In genomic region chr19:632228-633067, GRCh38 we compare ENCODE assay signal across 1 cellular context.
TF ChIP-seq lines count a peak whose summit lies in the region.

No MANE protein-coding gene starts in this region.

TF ChIP-seq in K562, 482 proteins besides CTCF, POLR2A, EP300 and RAD21 (continues in another document):
- TF ChIP-seq EGR1 (conservative IDR thresholded peaks at IDR 0.05), result peak; percentile 81
- TF ChIP-seq MNT (conservative IDR thresholded peaks at IDR 0.05), result peak; percentile 71 to 84; a peak in 3 of 4 replicates
- no peak for TF ChIP-seq TAF15 (IDR thresholded peaks at IDR 0.05; ENCODE audit: low read depth, low read length)
- TF ChIP-seq MITF (IDR thresholded peaks at IDR 0.05), result no peak
- TF ChIP-seq RNF219 (CRISPR knock-in tag; IDR thresholded peaks at IDR 0.05), result no peak
- TF ChIP-seq ZBTB7A (IDR thresholded peaks at IDR 0.05; ENCODE audit: borderline replicate concordance, control insufficient read depth, low read depth, low read length), result peak; percentile 63; the same call in 1 of the 2 replicates
- TF ChIP-seq CEBPB (tag; IDR thresholded peaks at IDR 0.05), result peak; percentile 56
- TF ChIP-seq NFE2 (IDR thresholded peaks at IDR 0.05; ENCODE audit: low read depth), result peak; percentile 5; the same call in 1 of the 2 replicates
- TF ChIP-seq SMAD1 (IDR thresholded peaks at IDR 0.05; ENCODE audit: low read depth, low read length, partially characterized antibody), result no peak
- TF ChIP-seq E2F6 (IDR thresholded peaks at IDR 0.05; ENCODE audit: borderline replicate concordance in 1 of 2, extremely low read depth in 1 of 2, insufficient read depth in 1 of 2, insufficient read length in 1 of 2, low read depth in 1 of 2, low read length in 1 of 2, poor library complexity in 1 of 2, severe bottlenecking in 1 of 2), result peak in 1 of 2 experiments; percentile 10
- TF ChIP-seq ETV5 (CRISPR knock-in tag; IDR thresholded peaks at IDR 0.05; ENCODE audit: low read depth), result no peak; the same call in 1 of the 2 replicates
- TF ChIP-seq ARID4B (CRISPR knock-in tag; IDR thresholded peaks at IDR 0.05), result peak; percentile 75
- peak in 2 of 3 experiments; percentile 5 to 6 for TF ChIP-seq YY1 (IDR thresholded peaks at IDR 0.05; ENCODE audit: borderline replicate concordance in 1 of 3, control insufficient read depth in 1 of 3, extremely low read depth in 1 of 3, insufficient read depth in 3 of 3, insufficient read length in 1 of 3, insufficient replicate concordance in 2 of 3, low read depth in 1 of 3, low read length in 2 of 3)
- TF ChIP-seq ZNF639 (CRISPR knock-in tag; conservative IDR thresholded peaks at IDR 0.05 in 1 of 2, IDR thresholded peaks at IDR 0.05 in 1 of 2), result no peak
- no peak for TF ChIP-seq NRF1 (conservative IDR thresholded peaks at IDR 0.05 in 1 of 2, IDR thresholded peaks at IDR 0.05 in 1 of 2)
- no peak for TF ChIP-seq NEUROD1 (IDR thresholded peaks at IDR 0.05; ENCODE audit: borderline replicate concordance, low read depth, low read length, partially characterized antibody)
- TF ChIP-seq ZBTB49 (CRISPR knock-in tag; IDR thresholded peaks at IDR 0.05; ENCODE audit: borderline replicate concordance), result no peak
- peak in 1 of 2 experiments; percentile 33; a peak in 1 of 4 replicates for TF ChIP-seq MAZ (CRISPR knock-in tag; conservative IDR thresholded peaks at IDR 0.05 in 1 of 2, IDR thresholded peaks at IDR 0.05 in 1 of 2)
- no peak for TF ChIP-seq TOE1 (IDR thresholded peaks at IDR 0.05; ENCODE audit: borderline replicate concordance)
- no peak for TF ChIP-seq TOE1 (CRISPR knock-in tag; IDR thresholded peaks at IDR 0.05; ENCODE audit: borderline replicate concordance, low read depth)
- TF ChIP-seq ZNF707 (CRISPR knock-in tag; conservative IDR thresholded peaks at IDR 0.05), result no peak
- TF ChIP-seq IRF1 (CRISPR knock-in tag; IDR thresholded peaks at IDR 0.05; ENCODE audit: borderline replicate concordance), result no peak
- no peak for TF ChIP-seq SMARCA4 (IDR thresholded peaks at IDR 0.05)
- TF ChIP-seq ZFPM2 (CRISPR knock-in tag; IDR thresholded peaks at IDR 0.05), result no peak
- no peak for TF ChIP-seq DACH1 (IDR thresholded peaks at IDR 0.05; ENCODE audit: partially characterized antibody)
- no peak for TF ChIP-seq RUNX1 (IDR thresholded peaks at IDR 0.05; ENCODE audit: low read depth)
- TF ChIP-seq ZNF444 (CRISPR knock-in tag; IDR thresholded peaks at IDR 0.05), result no peak
- no peak for TF ChIP-seq GTF2F1 (IDR thresholded peaks at IDR 0.05; ENCODE audit: low read depth, low read length)
- no peak for TF ChIP-seq ZNF174 (CRISPR knock-in tag; IDR thresholded peaks at IDR 0.05)
- TF ChIP-seq SIN3A (IDR thresholded peaks at IDR 0.05; ENCODE audit: borderline replicate concordance in 2 of 2, control insufficient read depth in 1 of 2, low read depth in 2 of 2, low read length in 2 of 2), result peak; percentile 39 to 50; a peak in 2 of 4 replicates
- TF ChIP-seq NR2C1 (IDR thresholded peaks at IDR 0.05), result no peak
- no peak for TF ChIP-seq NR2C1 (tag; IDR thresholded peaks at IDR 0.05)
- no peak for TF ChIP-seq GATAD2B (IDR thresholded peaks at IDR 0.05; ENCODE audit: borderline replicate concordance)
- peak; percentile 22; the same call in 1 of the 2 replicates for TF ChIP-seq MTA3 (IDR thresholded peaks at IDR 0.05; ENCODE audit: borderline replicate concordance)
- no peak for TF ChIP-seq SLC30A9 (CRISPR knock-in tag; IDR thresholded peaks at IDR 0.05)
- no peak for TF ChIP-seq ZZZ3 (IDR thresholded peaks at IDR 0.05)
- TF ChIP-seq STAT6 (CRISPR knock-in tag; IDR thresholded peaks at IDR 0.05), result no peak
- TF ChIP-seq CTBP1 (IDR thresholded peaks at IDR 0.05; ENCODE audit: borderline replicate concordance), result no peak
- TF ChIP-seq HNRNPK (IDR thresholded peaks at IDR 0.05; ENCODE audit: low read depth, low read length, poor library complexity, severe bottlenecking), result no peak
- TF ChIP-seq ATF3 (IDR thresholded peaks at IDR 0.05), result no peak
- TF ChIP-seq ATF3 (CRISPR knock-in tag; conservative IDR thresholded peaks at IDR 0.05), result no peak
- no peak for TF ChIP-seq ZNF282 (CRISPR knock-in tag; IDR thresholded peaks at IDR 0.05)
- no peak for TF ChIP-seq ZNF232 (CRISPR knock-in tag; IDR thresholded peaks at IDR 0.05)
- no peak for TF ChIP-seq EHMT2 (IDR thresholded peaks at IDR 0.05)
- TF ChIP-seq TCF3 (CRISPR knock-in tag; IDR thresholded peaks at IDR 0.05), result no peak
- no peak for TF ChIP-seq BDP1 (IDR thresholded peaks at IDR 0.05; ENCODE audit: insufficient read depth, insufficient read length)
